1 cellular context compared by ENCODE assay signal in the genomic region with DNA sequence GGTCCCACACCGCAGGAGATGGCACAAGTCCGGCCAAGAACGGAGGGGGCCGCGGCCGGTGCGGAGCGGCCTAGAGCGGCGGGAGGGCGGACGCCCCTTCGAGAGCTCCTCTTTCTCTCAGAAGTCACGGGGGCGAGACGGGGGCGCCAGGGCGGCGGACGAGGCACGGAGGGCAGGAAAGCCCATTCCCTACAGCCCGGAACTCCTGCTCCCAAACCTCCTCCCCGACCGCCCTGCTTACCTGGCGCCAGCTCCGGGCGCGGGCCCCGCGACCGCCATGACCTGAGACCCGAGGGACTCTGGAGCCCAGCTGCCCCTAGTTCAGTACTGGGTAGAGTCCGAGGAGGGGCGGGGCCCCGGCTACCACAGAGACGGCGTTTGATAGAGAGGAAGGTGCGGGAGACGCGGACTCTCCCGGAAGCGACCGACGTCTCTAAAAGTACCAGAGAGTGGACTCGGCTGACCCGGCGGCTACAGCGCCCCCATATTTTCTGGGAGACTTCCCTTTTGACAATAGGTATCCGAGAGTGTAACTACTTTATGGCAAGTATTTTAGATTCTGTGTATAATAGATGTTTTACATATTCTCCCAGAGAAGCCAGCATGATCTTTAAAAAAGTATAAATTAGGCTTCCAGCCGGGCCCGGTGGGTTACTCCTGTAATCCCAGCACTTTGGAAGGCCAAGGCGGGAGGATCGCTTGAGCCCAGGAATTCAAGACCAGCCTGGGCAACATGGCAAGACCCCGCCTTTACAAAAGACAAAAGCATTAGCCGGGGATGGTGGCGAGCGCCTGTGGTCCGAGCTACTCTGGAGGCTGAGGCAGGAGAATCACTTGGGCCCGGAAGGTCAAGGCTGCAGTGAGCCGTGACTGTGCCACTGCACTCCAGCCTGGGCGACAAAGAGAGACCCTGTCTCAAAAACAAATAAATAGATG.
TF ChIP-seq lines count a peak whose summit lies in the region.

A gene (minus strand): TSS at position 301 of the 936 bp plus-strand sequence. CDS start 22 bp downstream, at position 279.

TF ChIP-seq in SK-N-SH, 30 proteins besides CTCF, POLR2A, EP300 and RAD21 (continued from another document):
- TF ChIP-seq, protein P1, sequence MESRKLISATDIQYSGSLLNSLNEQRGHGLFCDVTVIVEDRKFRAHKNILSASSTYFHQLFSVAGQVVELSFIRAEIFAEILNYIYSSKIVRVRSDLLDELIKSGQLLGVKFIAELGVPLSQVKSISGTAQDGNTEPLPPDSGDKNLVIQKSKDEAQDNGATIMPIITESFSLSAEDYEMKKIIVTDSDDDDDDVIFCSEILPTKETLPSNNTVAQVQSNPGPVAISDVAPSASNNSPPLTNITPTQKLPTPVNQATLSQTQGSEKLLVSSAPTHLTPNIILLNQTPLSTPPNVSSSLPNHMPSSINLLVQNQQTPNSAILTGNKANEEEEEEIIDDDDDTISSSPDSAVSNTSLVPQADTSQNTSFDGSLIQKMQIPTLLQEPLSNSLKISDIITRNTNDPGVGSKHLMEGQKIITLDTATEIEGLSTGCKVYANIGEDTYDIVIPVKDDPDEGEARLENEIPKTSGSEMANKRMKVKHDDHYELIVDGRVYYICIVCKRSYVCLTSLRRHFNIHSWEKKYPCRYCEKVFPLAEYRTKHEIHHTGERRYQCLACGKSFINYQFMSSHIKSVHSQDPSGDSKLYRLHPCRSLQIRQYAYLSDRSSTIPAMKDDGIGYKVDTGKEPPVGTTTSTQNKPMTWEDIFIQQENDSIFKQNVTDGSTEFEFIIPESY (IDR thresholded peaks at IDR 0.05; ENCODE audit: borderline replicate concordance, low read depth): 0 out of 2 replicates have a peak, but pooled peaks have one; percentile 15
- peak; percentile 94 for TF ChIP-seq POLR2AphosphoS5 (IDR thresholded peaks at IDR 0.05; ENCODE audit: low read depth, low read length)
- TF ChIP-seq SIN3A (IDR thresholded peaks at IDR 0.05; ENCODE audit: borderline replicate concordance, low read depth, low read length): peak; percentile 41; the same call in 1 of the 2 replicates
- TF ChIP-seq GATA2 (CRISPR knock-in tag; IDR thresholded peaks at IDR 0.05): no peak
- TF ChIP-seq FOXM1 (IDR thresholded peaks at IDR 0.05; ENCODE audit: low read depth): no peak
- TF ChIP-seq GABPA (IDR thresholded peaks at IDR 0.05; ENCODE audit: low read depth): peak; percentile 84
- TF ChIP-seq, protein P2, sequence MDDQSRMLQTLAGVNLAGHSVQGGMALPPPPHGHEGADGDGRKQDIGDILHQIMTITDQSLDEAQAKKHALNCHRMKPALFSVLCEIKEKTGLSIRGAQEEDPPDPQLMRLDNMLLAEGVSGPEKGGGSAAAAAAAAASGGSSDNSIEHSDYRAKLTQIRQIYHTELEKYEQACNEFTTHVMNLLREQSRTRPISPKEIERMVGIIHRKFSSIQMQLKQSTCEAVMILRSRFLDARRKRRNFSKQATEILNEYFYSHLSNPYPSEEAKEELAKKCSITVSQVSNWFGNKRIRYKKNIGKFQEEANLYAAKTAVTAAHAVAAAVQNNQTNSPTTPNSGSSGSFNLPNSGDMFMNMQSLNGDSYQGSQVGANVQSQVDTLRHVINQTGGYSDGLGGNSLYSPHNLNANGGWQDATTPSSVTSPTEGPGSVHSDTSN (IDR thresholded peaks at IDR 0.05): no peak
- TF ChIP-seq RCOR1 (IDR thresholded peaks at IDR 0.05; ENCODE audit: low read length): no peak
- TF ChIP-seq, protein P3, sequence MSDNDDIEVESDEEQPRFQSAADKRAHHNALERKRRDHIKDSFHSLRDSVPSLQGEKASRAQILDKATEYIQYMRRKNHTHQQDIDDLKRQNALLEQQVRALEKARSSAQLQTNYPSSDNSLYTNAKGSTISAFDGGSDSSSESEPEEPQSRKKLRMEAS (IDR thresholded peaks at IDR 0.05; ENCODE audit: low read depth): peak; percentile 47; the same call in 1 of the 2 replicates
- no peak for TF ChIP-seq NRF1 (IDR thresholded peaks at IDR 0.05; ENCODE audit: low read depth, low read length)
- no peak for TF ChIP-seq FOXJ3 (CRISPR knock-in tag; IDR thresholded peaks at IDR 0.05)
- TF ChIP-seq TCF12 (IDR thresholded peaks at IDR 0.05): no peak
- TF ChIP-seq RFX5 (IDR thresholded peaks at IDR 0.05; ENCODE audit: low read length): peak; percentile 66
- no peak for TF ChIP-seq FOSL2 (IDR thresholded peaks at IDR 0.05; ENCODE audit: borderline replicate concordance, low read depth)
- TF ChIP-seq MXI1 (IDR thresholded peaks at IDR 0.05; ENCODE audit: low read depth, low read length): peak; percentile 53; the same call in 1 of the 2 replicates
- TF ChIP-seq, protein P4, sequence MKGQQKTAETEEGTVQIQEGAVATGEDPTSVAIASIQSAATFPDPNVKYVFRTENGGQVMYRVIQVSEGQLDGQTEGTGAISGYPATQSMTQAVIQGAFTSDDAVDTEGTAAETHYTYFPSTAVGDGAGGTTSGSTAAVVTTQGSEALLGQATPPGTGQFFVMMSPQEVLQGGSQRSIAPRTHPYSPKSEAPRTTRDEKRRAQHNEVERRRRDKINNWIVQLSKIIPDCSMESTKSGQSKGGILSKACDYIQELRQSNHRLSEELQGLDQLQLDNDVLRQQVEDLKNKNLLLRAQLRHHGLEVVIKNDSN (IDR thresholded peaks at IDR 0.05; ENCODE audit: borderline replicate concordance, low read depth): no peak
- peak; percentile 80 for TF ChIP-seq ELF1 (IDR thresholded peaks at IDR 0.05)
- TF ChIP-seq, protein P5, sequence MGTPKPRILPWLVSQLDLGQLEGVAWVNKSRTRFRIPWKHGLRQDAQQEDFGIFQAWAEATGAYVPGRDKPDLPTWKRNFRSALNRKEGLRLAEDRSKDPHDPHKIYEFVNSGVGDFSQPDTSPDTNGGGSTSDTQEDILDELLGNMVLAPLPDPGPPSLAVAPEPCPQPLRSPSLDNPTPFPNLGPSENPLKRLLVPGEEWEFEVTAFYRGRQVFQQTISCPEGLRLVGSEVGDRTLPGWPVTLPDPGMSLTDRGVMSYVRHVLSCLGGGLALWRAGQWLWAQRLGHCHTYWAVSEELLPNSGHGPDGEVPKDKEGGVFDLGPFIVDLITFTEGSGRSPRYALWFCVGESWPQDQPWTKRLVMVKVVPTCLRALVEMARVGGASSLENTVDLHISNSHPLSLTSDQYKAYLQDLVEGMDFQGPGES (IDR thresholded peaks at IDR 0.05; ENCODE audit: low read depth, low read length): no peak
- TF ChIP-seq NFIC (IDR thresholded peaks at IDR 0.05; ENCODE audit: borderline replicate concordance): no peak
- no peak for TF ChIP-seq MEF2A (IDR thresholded peaks at IDR 0.05; ENCODE audit: borderline replicate concordance, low read depth)
